In the genomic region with DNA sequence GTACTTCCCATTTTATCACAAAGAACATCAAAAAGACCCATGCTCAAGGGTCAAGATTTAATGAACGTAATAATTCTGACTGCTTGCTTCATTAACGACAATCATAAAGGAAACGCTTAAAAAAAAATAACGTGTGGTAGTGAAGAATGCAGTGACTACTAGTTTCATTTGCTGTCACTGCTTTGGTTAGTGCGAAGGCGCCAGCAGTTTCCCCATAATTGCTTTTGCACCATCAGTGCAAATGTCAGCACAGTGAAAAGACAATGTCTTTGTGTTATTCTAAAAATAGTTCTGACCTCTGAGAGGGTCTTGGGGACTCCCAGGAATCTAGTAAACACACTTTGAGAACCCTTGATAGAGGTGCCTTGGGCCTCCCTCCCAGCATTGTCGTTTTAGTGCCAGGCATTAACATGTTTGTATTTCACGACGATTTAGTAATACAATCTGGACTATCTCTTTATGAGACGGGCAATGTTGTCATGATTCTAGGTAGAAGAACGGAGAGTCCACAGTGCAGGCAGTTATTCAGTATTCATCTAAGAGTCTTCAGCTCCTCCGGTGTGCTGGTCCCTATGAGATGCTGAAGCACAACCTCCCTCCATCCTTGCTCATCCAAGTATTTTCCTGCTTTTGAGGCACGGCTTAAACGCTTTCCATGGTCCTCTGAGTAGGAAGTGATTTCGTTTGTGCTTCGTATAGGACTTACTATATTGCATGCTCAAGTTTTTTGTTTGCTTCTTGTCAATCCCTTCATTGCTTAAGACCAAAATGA, we compare ENCODE assay signal across 8 cellular contexts.
DNase-seq lines count a peak whose midpoint lies in the region; ATAC-seq, FAIRE-seq and TF ChIP-seq lines count a peak whose summit lies in the region.

No MANE protein-coding gene starts in this region.

- dilution Hi-C loops in endothelial cell of umbilical vein (cut with MboI; ENCODE audit: extremely low pct_ligation_motif_present, low sequenced_read_pairs), result no loop called here

- ATAC-seq in Right ventricle myocardium superior (ENCODE audit: poor library complexity), result peak; percentile 2
- ATAC-seq in activated B cell treated with CpG ODN at 0.5 μM for 24 hours (ENCODE audit: low read depth), result no peak
- no peak for ATAC-seq in HG03159 (IDR thresholded peaks at IDR 0.05; ENCODE audit: unreplicated experiment)

- H3K9ac ChIP-seq in HUES48 (ENCODE audit: low read depth, low read length) (peak overlapping the region; percentile 34), endothelial cell of umbilical vein (replicated peaks; ENCODE audit: extremely low read depth, insufficient read depth, low read length) (peak overlapping the region; percentile 91)

- H3K27ac ChIP-seq in HUES48 (ENCODE audit: low read depth, low read length) (peak overlapping the region; percentile 99), endothelial cell of umbilical vein (ENCODE audit: insufficient read depth, low read depth, low read length) (peak overlapping the region; percentile 92)

- no peak for TF ChIP-seq POLR2A in endothelial cell of umbilical vein (IDR thresholded peaks at IDR 0.05; ENCODE audit: low read depth, low read length)

- H3K36me3 ChIP-seq in HUES48 (ENCODE audit: control insufficient read depth, insufficient read depth, low read length) (no peaks in the 10 kb centered on the region), endothelial cell of umbilical vein (ENCODE audit: control insufficient read depth in 2 of 2, extremely low read depth in 1 of 2, insufficient read depth in 2 of 2, low read length in 2 of 2) (no peaks in the 10 kb centered on the region)

- H3K9me3 ChIP-seq in HUES48 (ENCODE audit: control insufficient read depth, insufficient read depth, low read length) (no peaks in the 10 kb centered on the region), endothelial cell of umbilical vein (replicated peaks; ENCODE audit: control insufficient read depth, insufficient read depth, low read length) (no peaks in the 10 kb centered on the region)

- H3K4me3 ChIP-seq in HUES48 (ENCODE audit: low read depth, low read length) (peak overlapping the region; percentile 93), endothelial cell of umbilical vein (replicated peaks in 1 of 3; ENCODE audit: insufficient read depth in 1 of 3, low read depth in 1 of 3, low read length in 3 of 3) (peak overlapping the region; percentile 84 to 93 (median 93))

- POLR2A ChIA-PET in activated B cell treated with CpG ODN at 0.5 μM for 24 hours (lab: Charles Lee) (interaction anchor here (0.5 to 9.5 kb wide), 32 partner anchors 8 to 215 kb away, joined by 3 to 256 read pairs (median 5); a partner anchor contains a TSS), endothelial cell of umbilical vein (lab: Charles Lee) (interaction anchor here (0.6 to 5.1 kb wide), 20 partner anchors 13 to 1369 kb away, joined by 3 to 64 read pairs (median 4); a partner anchor contains a TSS)

- CTCF ChIA-PET in activated B cell treated with CpG ODN at 0.5 μM for 24 hours (lab: Charles Lee), result interaction anchor here (0.9 to 3.7 kb wide), 9 partner anchors 9 to 87 kb away, joined by 3 to 26 read pairs (median 4); a partner anchor contains a TSS
- CTCF ChIA-PET in endothelial cell of umbilical vein (lab: Charles Lee), result interaction anchor here (0.9 to 5.4 kb wide), 21 partner anchors 12 to 510 kb away, joined by 3 to 62 read pairs (median 5); a partner anchor contains a TSS

- H3K79me2 ChIP-seq in endothelial cell of umbilical vein (ENCODE audit: control insufficient read depth, insufficient read depth, low read length), result peaks cover 52% of the 10 kb centered on the region

- no peaks in the 10 kb centered on the region for H3K9me3 Mint-ChIP-seq in activated B cell treated with CpG ODN at 0.5 μM for 24 hours
- H3K9me3 Mint-ChIP-seq in neural crest cell, result no peaks in the 10 kb centered on the region

- peak overlapping the region; percentile 97 for H3K4me3 Mint-ChIP-seq in activated B cell treated with CpG ODN at 0.5 μM for 24 hours
- H3K4me3 Mint-ChIP-seq in neural crest cell, result peak overlapping the region; percentile 97

- H4K20me1 ChIP-seq in endothelial cell of umbilical vein (replicated peaks; ENCODE audit: control insufficient read depth, extremely low read depth, insufficient read depth, low read length), result no peaks in the 10 kb centered on the region

- H3K4me2 ChIP-seq in endothelial cell of umbilical vein (ENCODE audit: insufficient read depth, low read length), result peak overlapping the region; percentile 93

- H3K36me3 Mint-ChIP-seq in activated B cell treated with CpG ODN at 0.5 μM for 24 hours (ENCODE audit: low read depth) (peaks cover 15% of the 10 kb centered on the region), neural crest cell (ENCODE audit: low read depth) (no peaks in the 10 kb centered on the region)

- H3K4me1 Mint-ChIP-seq in activated B cell treated with CpG ODN at 0.5 μM for 24 hours (peaks cover 47% of the 10 kb centered on the region), neural crest cell (peaks cover 59% of the 10 kb centered on the region)

- H3K27ac Mint-ChIP-seq in activated B cell treated with CpG ODN at 0.5 μM for 24 hours (peak overlapping the region; percentile 98), neural crest cell (ENCODE audit: unreplicated experiment) (peak overlapping the region; percentile 40)

- TF ChIP-seq CTCF in activated B cell treated with CpG ODN at 0.5 μM for 24 hours (IDR thresholded peaks at IDR 0.05), result no peak
- TF ChIP-seq CTCF in endothelial cell of umbilical vein (IDR thresholded peaks at IDR 0.05; ENCODE audit: extremely low read depth in 1 of 2, insufficient read depth in 1 of 2, low read depth in 1 of 2, low read length in 2 of 2), result no peak
- TF ChIP-seq CTCF in neural crest cell (conservative IDR thresholded peaks at IDR 0.05), result no peak

- H3K4me1 ChIP-seq in HUES48 (ENCODE audit: control insufficient read depth, insufficient read depth, low read length) (peaks cover 73% of the 10 kb centered on the region), endothelial cell of umbilical vein (ENCODE audit: control insufficient read depth, extremely low read depth, insufficient read depth, low read length) (peaks cover 31% of the 10 kb centered on the region)

- H3K27me3 Mint-ChIP-seq in activated B cell treated with CpG ODN at 0.5 μM for 24 hours (no peaks in the 10 kb centered on the region), neural crest cell (ENCODE audit: low read depth) (no peaks in the 10 kb centered on the region)

- no TSS peak for BruUV-seq in endothelial cell of umbilical vein (replicated peaks; lab: Mats Ljungman, UMichigan)

- peak overlapping the region; percentile 5 for H2AFZ ChIP-seq in endothelial cell of umbilical vein (ENCODE audit: low read depth, low read length)

- DNase-seq in Right ventricle myocardium superior (no peak), cardiac septum (ENCODE audit: low spot score) (no peak), activated B cell treated with CpG ODN at 0.5 μM for 24 hours (no peak), endothelial cell of umbilical vein (ENCODE audit: low read depth, low spot score) (peak; percentile 44), neural crest cell (ENCODE audit: low read depth, low spot score) (peak; percentile 6), urothelium cell line (ENCODE audit: low spot score) (peak; percentile 20)

- FAIRE-seq in endothelial cell of umbilical vein (lab: Jason Lieb, UNC) (peak; percentile 81), urothelium cell line (lab: Jason Lieb, UNC) (no peak)

- no peaks in the 10 kb centered on the region for H3K9me1 ChIP-seq in endothelial cell of umbilical vein (replicated peaks; ENCODE audit: control insufficient read depth, extremely low read depth, insufficient read depth, low read length)

- peaks cover 3% of the 10 kb centered on the region for H3K27me3 ChIP-seq in HUES48 (ENCODE audit: control insufficient read depth, insufficient read depth, low read length)
- no peaks in the 10 kb centered on the region for H3K27me3 ChIP-seq in endothelial cell of umbilical vein (ENCODE audit: control insufficient read depth in 2 of 2, insufficient read depth in 2 of 2, low read length in 2 of 2)

- intact Hi-C loops in Right ventricle myocardium superior (cut with DNase I), result loop anchor here (5.0 kb wide), 2 partner anchors 69 to 86 kb away; a partner anchor contains a TSS
- intact Hi-C loops in cardiac septum (cut with DNase I), result loop anchor here (1.0 to 5.0 kb wide), 4 partner anchors 23 to 87 kb away; no protein-coding TSS in a partner anchor
- intact Hi-C loops in activated B cell treated with CpG ODN at 0.5 μM for 24 hours (cut with micrococcal nuclease), result loop anchor here (1.0 to 10.0 kb wide), 12 partner anchors 8 to 1301 kb away; a partner anchor contains a TSS
- intact Hi-C loops in endothelial cell of umbilical vein (cut with micrococcal nuclease), result loop anchor here (1.0 to 10.0 kb wide), 5 partner anchors 32 to 229 kb away; no protein-coding TSS in a partner anchor

TF ChIP-seq in endothelial cell of umbilical vein, 7 proteins besides CTCF, POLR2A, EP300 and RAD21:
- TF ChIP-seq GATA2 (IDR thresholded peaks at IDR 0.05; ENCODE audit: insufficient read depth, insufficient read length, low read depth, low read length) (no peak), JUN (IDR thresholded peaks at IDR 0.05; ENCODE audit: borderline replicate concordance, insufficient read depth, insufficient read length, low read depth) (no peak), MYC (IDR thresholded peaks at IDR 0.05; ENCODE audit: low read depth, low read length) (no peak), EZH2 (IDR thresholded peaks at IDR 0.05; ENCODE audit: borderline replicate concordance, low read depth, low read length, severe bottlenecking) (no peak), POLR2AphosphoS5 (IDR thresholded peaks at IDR 0.05; ENCODE audit: insufficient read depth, low read depth, low read length) (no peak), FOS (IDR thresholded peaks at IDR 0.05; ENCODE audit: borderline replicate concordance, insufficient read depth, low read length) (no peak)
- TF ChIP-seq, protein P1, sequence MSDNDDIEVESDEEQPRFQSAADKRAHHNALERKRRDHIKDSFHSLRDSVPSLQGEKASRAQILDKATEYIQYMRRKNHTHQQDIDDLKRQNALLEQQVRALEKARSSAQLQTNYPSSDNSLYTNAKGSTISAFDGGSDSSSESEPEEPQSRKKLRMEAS (IDR thresholded peaks at IDR 0.05; ENCODE audit: insufficient read depth, insufficient read length), result no peak

Comparison
In these comparisons a context has a peak if more than half of its experiments do, and no peak if none do; other contexts are left out.
1. DNase-seq: peak in endothelial cell of umbilical vein (single experiment), neural crest cell (single experiment) and urothelium cell line (single experiment); none in Right ventricle myocardium superior (single experiment), cardiac septum (single experiment) and activated B cell treated with CpG ODN at 0.5 μM for 24 hours (single experiment).